ENCODE assay signal across 1 cellular context in the genomic region with DNA sequence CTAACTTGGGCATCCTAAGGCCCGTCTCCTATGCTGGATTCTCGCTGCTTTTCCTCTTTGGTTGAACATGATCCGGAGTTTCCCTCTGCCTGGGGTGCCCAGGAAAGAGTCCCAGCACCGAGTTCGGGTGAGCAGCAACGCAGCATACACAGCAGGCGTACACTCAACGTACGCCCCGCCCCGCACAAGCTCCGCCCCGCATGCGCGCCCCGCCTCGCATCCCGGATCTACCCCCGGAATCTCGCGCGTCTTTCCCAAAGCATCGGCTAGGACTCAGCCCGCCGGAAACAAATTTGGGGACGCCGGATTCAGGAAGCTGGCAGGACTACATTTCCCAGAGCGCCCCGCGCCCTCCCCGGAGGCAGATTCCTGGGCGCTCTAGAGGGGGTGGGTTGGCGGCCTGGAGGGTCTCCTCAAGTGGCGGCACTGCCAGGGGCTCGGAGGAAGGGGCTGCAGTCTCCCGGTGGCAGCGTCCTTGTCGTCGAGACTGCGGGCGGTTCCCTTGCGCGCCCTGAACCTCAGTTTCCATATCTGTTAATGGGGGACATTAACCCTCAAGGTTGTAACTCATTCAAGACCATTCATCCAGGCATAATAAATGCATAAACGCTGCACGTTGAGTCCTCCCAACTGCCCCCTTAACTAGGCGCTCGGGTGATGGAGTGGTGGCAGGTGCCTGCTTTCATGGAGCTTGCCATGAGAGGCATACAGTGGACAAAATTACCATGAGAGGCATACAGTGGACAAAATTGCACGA.
A peak's percentile ranks its signal among the peaks of the same experiment; 100 is the strongest.
TF ChIP-seq lines count a peak whose summit lies in the region.

No MANE protein-coding gene starts in this region.

TF ChIP-seq in HepG2, 621 proteins besides CTCF, POLR2A, EP300 and RAD21 (continues in another document):
- TF ChIP-seq KMT2B (CRISPR knock-in tag; IDR thresholded peaks at IDR 0.05) (peak; percentile 68), ZNF317 (CRISPR knock-in tag; IDR thresholded peaks at IDR 0.05) (0 out of 2 replicates have a peak, but pooled peaks have one; percentile 29), ZNF567 (CRISPR knock-in tag; IDR thresholded peaks at IDR 0.05; ENCODE audit: borderline replicate concordance) (no peak), MIER3 (CRISPR knock-in tag; IDR thresholded peaks at IDR 0.05; ENCODE audit: borderline replicate concordance) (peak; percentile 47), ZNF616 (CRISPR knock-in tag; IDR thresholded peaks at IDR 0.05; ENCODE audit: low read depth) (no peak), FLYWCH1 (CRISPR knock-in tag; IDR thresholded peaks at IDR 0.05) (no peak), ARNT2 (CRISPR knock-in tag; IDR thresholded peaks at IDR 0.05; ENCODE audit: low read depth) (no peak), ZNF775 (CRISPR knock-in tag; IDR thresholded peaks at IDR 0.05; ENCODE audit: borderline replicate concordance) (no peak), ZNF672 (CRISPR knock-in tag; IDR thresholded peaks at IDR 0.05) (no peak), HNRNPLL (IDR thresholded peaks at IDR 0.05; ENCODE audit: low read depth, low read length, poor library complexity, severe bottlenecking) (peak; percentile 96), HCFC1 (IDR thresholded peaks at IDR 0.05; ENCODE audit: low read depth, low read length) (peak; percentile 87), FOSL1 (CRISPR knock-in tag; IDR thresholded peaks at IDR 0.05; ENCODE audit: borderline replicate concordance) (no peak), MTF2 (CRISPR knock-in tag; IDR thresholded peaks at IDR 0.05; ENCODE audit: borderline replicate concordance) (no peak), TEAD3 (CRISPR knock-in tag; optimal IDR thresholded peaks at IDR 0.05; ENCODE audit: borderline replicate concordance) (peak; percentile 83), ZNF230 (CRISPR knock-in tag; IDR thresholded peaks at IDR 0.05) (peak; percentile 19; the same call in 1 of the 2 replicates), KAT2B (IDR thresholded peaks at IDR 0.05; ENCODE audit: borderline replicate concordance, low read depth, low read length) (no peak), HDAC6 (IDR thresholded peaks at IDR 0.05; ENCODE audit: low read depth, low read length) (no peak), GABPB1 (CRISPR knock-in tag; IDR thresholded peaks at IDR 0.05) (peak; percentile 96), ZNF7 (CRISPR knock-in tag; IDR thresholded peaks at IDR 0.05) (no peak), ETV5 (CRISPR knock-in tag; IDR thresholded peaks at IDR 0.05; ENCODE audit: borderline replicate concordance) (peak; percentile 79), YEATS2 (CRISPR knock-in tag; IDR thresholded peaks at IDR 0.05; ENCODE audit: borderline replicate concordance) (peak; percentile 82), ZSCAN21 (CRISPR knock-in tag; IDR thresholded peaks at IDR 0.05; ENCODE audit: borderline replicate concordance) (0 out of 2 replicates have a peak, but pooled peaks have one; percentile 51), RFXAP (CRISPR knock-in tag; IDR thresholded peaks at IDR 0.05; ENCODE audit: borderline replicate concordance) (0 out of 2 replicates have a peak, but pooled peaks have one; percentile 36), PPARG (CRISPR knock-in tag; conservative IDR thresholded peaks at IDR 0.05) (no peak; the same call in 1 of the 2 replicates), YY1 (IDR thresholded peaks at IDR 0.05; ENCODE audit: insufficient read depth, insufficient replicate concordance, low read depth, low read length) (peak; percentile 56), ZNF564 (CRISPR knock-in tag; IDR thresholded peaks at IDR 0.05) (0 out of 2 replicates have a peak, but pooled peaks have one; percentile 35), TBX2 (CRISPR knock-in tag; IDR thresholded peaks at IDR 0.05; ENCODE audit: borderline replicate concordance) (peak; percentile 71), NFATC3 (CRISPR knock-in tag; IDR thresholded peaks at IDR 0.05) (no peak), JARID2 (CRISPR knock-in tag; IDR thresholded peaks at IDR 0.05; ENCODE audit: insufficient replicate concordance) (no peak), ZNF256 (CRISPR knock-in tag; conservative IDR thresholded peaks at IDR 0.05) (0 out of 2 replicates have a peak, but pooled peaks have one; percentile 57), HES4 (CRISPR knock-in tag; IDR thresholded peaks at IDR 0.05; ENCODE audit: borderline replicate concordance) (no peak), ZNF260 (CRISPR knock-in tag; IDR thresholded peaks at IDR 0.05; ENCODE audit: borderline replicate concordance, low read depth) (no peak), CBX1 (IDR thresholded peaks at IDR 0.05; ENCODE audit: low read depth) (no peak), XBP1 (CRISPR knock-in tag; IDR thresholded peaks at IDR 0.05) (no peak), SAFB2 (CRISPR knock-in tag; IDR thresholded peaks at IDR 0.05; ENCODE audit: borderline replicate concordance, low read depth) (no peak), PAWR (CRISPR knock-in tag; IDR thresholded peaks at IDR 0.05; ENCODE audit: borderline replicate concordance) (no peak)
- TF ChIP-seq, protein P1, sequence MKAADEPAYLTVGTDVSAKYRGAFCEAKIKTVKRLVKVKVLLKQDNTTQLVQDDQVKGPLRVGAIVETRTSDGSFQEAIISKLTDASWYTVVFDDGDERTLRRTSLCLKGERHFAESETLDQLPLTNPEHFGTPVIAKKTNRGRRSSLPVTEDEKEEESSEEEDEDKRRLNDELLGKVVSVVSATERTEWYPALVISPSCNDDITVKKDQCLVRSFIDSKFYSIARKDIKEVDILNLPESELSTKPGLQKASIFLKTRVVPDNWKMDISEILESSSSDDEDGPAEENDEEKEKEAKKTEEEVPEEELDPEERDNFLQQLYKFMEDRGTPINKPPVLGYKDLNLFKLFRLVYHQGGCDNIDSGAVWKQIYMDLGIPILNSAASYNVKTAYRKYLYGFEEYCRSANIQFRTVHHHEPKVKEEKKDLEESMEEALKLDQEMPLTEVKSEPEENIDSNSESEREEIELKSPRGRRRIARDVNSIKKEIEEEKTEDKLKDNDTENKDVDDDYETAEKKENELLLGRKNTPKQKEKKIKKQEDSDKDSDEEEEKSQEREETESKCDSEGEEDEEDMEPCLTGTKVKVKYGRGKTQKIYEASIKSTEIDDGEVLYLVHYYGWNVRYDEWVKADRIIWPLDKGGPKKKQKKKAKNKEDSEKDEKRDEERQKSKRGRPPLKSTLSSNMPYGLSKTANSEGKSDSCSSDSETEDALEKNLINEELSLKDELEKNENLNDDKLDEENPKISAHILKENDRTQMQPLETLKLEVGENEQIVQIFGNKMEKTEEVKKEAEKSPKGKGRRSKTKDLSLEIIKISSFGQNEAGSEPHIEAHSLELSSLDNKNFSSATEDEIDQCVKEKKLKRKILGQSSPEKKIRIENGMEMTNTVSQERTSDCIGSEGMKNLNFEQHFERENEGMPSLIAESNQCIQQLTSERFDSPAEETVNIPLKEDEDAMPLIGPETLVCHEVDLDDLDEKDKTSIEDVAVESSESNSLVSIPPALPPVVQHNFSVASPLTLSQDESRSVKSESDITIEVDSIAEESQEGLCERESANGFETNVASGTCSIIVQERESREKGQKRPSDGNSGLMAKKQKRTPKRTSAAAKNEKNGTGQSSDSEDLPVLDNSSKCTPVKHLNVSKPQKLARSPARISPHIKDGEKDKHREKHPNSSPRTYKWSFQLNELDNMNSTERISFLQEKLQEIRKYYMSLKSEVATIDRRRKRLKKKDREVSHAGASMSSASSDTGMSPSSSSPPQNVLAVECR (CRISPR knock-in tag; IDR thresholded peaks at IDR 0.05; ENCODE audit: borderline replicate concordance): peak; percentile 78; the same call in 1 of the 2 replicates
- TF ChIP-seq, protein P2, sequence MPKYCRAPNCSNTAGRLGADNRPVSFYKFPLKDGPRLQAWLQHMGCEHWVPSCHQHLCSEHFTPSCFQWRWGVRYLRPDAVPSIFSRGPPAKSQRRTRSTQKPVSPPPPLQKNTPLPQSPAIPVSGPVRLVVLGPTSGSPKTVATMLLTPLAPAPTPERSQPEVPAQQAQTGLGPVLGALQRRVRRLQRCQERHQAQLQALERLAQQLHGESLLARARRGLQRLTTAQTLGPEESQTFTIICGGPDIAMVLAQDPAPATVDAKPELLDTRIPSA (CRISPR knock-in tag; IDR thresholded peaks at IDR 0.05; ENCODE audit: borderline replicate concordance): peak; percentile 56; the same call in 1 of the 2 replicates
- TF ChIP-seq, protein P3, sequence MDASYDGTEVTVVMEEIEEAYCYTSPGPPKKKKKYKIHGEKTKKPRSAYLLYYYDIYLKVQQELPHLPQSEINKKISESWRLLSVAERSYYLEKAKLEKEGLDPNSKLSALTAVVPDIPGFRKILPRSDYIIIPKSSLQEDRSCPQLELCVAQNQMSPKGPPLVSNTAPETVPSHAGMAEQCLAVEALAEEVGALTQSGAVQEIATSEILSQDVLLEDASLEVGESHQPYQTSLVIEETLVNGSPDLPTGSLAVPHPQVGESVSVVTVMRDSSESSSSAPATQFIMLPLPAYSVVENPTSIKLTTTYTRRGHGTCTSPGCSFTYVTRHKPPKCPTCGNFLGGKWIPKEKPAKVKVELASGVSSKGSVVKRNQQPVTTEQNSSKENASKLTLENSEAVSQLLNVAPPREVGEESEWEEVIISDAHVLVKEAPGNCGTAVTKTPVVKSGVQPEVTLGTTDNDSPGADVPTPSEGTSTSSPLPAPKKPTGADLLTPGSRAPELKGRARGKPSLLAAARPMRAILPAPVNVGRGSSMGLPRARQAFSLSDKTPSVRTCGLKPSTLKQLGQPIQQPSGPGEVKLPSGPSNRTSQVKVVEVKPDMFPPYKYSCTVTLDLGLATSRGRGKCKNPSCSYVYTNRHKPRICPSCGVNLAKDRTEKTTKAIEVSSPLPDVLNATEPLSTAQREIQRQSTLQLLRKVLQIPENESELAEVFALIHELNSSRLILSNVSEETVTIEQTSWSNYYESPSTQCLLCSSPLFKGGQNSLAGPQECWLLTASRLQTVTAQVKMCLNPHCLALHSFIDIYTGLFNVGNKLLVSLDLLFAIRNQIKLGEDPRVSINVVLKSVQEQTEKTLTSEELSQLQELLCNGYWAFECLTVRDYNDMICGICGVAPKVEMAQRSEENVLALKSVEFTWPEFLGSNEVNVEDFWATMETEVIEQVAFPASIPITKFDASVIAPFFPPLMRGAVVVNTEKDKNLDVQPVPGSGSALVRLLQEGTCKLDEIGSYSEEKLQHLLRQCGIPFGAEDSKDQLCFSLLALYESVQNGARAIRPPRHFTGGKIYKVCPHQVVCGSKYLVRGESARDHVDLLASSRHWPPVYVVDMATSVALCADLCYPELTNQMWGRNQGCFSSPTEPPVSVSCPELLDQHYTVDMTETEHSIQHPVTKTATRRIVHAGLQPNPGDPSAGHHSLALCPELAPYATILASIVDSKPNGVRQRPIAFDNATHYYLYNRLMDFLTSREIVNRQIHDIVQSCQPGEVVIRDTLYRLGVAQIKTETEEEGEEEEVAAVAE (CRISPR knock-in tag; IDR thresholded peaks at IDR 0.05; ENCODE audit: borderline replicate concordance): 0 out of 2 replicates have a peak, but pooled peaks have one; percentile 12
- TF ChIP-seq, protein P4, sequence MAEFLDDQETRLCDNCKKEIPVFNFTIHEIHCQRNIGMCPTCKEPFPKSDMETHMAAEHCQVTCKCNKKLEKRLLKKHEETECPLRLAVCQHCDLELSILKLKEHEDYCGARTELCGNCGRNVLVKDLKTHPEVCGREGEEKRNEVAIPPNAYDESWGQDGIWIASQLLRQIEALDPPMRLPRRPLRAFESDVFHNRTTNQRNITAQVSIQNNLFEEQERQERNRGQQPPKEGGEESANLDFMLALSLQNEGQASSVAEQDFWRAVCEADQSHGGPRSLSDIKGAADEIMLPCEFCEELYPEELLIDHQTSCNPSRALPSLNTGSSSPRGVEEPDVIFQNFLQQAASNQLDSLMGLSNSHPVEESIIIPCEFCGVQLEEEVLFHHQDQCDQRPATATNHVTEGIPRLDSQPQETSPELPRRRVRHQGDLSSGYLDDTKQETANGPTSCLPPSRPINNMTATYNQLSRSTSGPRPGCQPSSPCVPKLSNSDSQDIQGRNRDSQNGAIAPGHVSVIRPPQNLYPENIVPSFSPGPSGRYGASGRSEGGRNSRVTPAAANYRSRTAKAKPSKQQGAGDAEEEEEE (CRISPR knock-in tag; IDR thresholded peaks at IDR 0.05; ENCODE audit: borderline replicate concordance): no peak
- TF ChIP-seq, protein P5, sequence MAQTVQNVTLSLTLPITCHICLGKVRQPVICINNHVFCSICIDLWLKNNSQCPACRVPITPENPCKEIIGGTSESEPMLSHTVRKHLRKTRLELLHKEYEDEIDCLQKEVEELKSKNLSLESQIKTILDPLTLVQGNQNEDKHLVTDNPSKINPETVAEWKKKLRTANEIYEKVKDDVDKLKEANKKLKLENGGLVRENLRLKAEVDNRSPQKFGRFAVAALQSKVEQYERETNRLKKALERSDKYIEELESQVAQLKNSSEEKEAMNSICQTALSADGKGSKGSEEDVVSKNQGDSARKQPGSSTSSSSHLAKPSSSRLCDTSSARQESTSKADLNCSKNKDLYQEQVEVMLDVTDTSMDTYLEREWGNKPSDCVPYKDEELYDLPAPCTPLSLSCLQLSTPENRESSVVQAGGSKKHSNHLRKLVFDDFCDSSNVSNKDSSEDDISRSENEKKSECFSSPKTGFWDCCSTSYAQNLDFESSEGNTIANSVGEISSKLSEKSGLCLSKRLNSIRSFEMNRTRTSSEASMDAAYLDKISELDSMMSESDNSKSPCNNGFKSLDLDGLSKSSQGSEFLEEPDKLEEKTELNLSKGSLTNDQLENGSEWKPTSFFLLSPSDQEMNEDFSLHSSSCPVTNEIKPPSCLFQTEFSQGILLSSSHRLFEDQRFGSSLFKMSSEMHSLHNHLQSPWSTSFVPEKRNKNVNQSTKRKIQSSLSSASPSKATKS (CRISPR knock-in tag; IDR thresholded peaks at IDR 0.05): no peak
- TF ChIP-seq, protein P6, sequence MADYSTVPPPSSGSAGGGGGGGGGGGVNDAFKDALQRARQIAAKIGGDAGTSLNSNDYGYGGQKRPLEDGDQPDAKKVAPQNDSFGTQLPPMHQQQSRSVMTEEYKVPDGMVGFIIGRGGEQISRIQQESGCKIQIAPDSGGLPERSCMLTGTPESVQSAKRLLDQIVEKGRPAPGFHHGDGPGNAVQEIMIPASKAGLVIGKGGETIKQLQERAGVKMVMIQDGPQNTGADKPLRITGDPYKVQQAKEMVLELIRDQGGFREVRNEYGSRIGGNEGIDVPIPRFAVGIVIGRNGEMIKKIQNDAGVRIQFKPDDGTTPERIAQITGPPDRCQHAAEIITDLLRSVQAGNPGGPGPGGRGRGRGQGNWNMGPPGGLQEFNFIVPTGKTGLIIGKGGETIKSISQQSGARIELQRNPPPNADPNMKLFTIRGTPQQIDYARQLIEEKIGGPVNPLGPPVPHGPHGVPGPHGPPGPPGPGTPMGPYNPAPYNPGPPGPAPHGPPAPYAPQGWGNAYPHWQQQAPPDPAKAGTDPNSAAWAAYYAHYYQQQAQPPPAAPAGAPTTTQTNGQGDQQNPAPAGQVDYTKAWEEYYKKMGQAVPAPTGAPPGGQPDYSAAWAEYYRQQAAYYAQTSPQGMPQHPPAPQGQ (CRISPR knock-in tag; IDR thresholded peaks at IDR 0.05; ENCODE audit: borderline replicate concordance): no peak
- TF ChIP-seq, protein P7, sequence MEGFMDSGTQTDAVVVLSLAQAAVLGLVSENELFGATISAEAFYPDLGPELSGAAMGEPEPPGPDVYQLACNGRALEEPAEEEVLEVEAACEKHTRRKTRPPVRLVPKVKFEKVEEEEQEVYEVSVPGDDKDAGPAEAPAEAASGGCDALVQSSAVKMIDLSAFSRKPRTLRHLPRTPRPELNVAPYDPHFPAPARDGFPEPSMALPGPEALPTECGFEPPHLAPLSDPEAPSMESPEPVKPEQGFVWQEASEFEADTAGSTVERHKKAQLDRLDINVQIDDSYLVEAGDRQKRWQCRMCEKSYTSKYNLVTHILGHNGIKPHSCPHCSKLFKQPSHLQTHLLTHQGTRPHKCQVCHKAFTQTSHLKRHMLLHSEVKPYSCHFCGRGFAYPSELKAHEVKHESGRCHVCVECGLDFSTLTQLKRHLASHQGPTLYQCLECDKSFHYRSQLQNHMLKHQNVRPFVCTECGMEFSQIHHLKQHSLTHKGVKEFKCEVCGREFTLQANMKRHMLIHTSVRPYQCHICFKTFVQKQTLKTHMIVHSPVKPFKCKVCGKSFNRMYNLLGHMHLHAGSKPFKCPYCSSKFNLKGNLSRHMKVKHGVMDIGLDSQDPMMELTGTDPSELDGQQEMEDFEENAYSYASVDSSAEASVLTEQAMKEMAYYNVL (CRISPR knock-in tag; IDR thresholded peaks at IDR 0.05; ENCODE audit: borderline replicate concordance): 0 out of 2 replicates have a peak, but pooled peaks have one; percentile 23
